Comparison of ENCODE assay signal across 14 cellular contexts in the genomic region with DNA sequence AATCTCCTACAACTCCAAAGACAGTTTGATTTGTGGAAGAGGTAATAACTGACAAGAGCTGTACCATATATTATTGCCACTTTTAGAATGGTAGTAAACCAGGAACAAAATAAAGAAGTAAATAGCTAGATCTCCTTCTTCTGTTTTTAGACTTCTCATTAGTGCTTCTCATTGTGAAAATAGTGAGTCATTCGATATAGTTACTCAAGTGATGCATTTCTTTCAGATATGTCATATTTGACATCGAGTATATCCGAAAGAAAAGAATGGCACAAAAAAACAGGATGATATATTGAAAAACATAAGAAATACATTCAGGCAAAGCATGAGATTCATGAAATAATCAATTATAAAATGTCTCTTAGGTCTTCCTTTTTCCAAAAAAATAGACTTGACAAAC.
DNase-seq lines count a peak whose midpoint lies in the region; ATAC-seq and TF ChIP-seq lines count a peak whose summit lies in the region.
"Had no signal": no experiment of that assay in that cellular context is flagged by ENCODE, and none has a peak within 500 bp of the region (broad histone marks: within the 10 kb centered on the region; RNA-seq: fewer than 3 reads in every experiment).

No MANE protein-coding gene starts in this region.

- no peaks in the 10 kb centered on the region for H3K36me3 ChIP-seq in H7 (replicated peaks; ENCODE audit: control insufficient read depth, insufficient read depth, low read length)
- H3K36me3 ChIP-seq: HAP-1 had no signal

- peak; percentile 6 for DNase-seq in EL
- DNase-seq in HS-5 (ENCODE audit: low read depth): peak; percentile 40
- DNase-seq in amniotic epithelial cell (ENCODE audit: low read depth): peak; percentile 24
- peak; percentile 7 for DNase-seq in fibroblast of pulmonary artery (ENCODE audit: low read depth)
- DNase-seq in H7: no peak
- DNase-seq in NCI-H510A treated with DMSO at 0.1 percent for 48 hours (lab: John Stamatoyannopoulos, UW): no peak
- DNase-seq: CD8-positive, alpha-beta T cell; COR-L47; DMS53; GOT3 had no signal

- ATAC-seq in GM19324 (IDR thresholded peaks at IDR 0.05; ENCODE audit: low FRiP score, unreplicated experiment): no peak
- ATAC-seq: CD8-positive, alpha-beta T cell; K562 had no signal

- H3K27me3 ChIP-seq in H7 (ENCODE audit: control insufficient read depth, insufficient read depth, low read length): no peaks in the 10 kb centered on the region

- TF ChIP-seq CTCF in fibroblast of pulmonary artery (IDR thresholded peaks at IDR 0.05; ENCODE audit: low read length, missing control alignments): no peak

- H3K4me3 ChIP-seq in fibroblast of pulmonary artery (replicated peaks; ENCODE audit: low read depth, low read length) (no peak overlapping the region), H7 (ENCODE audit: insufficient read depth, low read depth, low read length) (no peak overlapping the region)
- H3K4me3 ChIP-seq: GM12878, HAP-1, K562 had no signal

Comparison
In these comparisons a context has a peak if more than half of its experiments do, and no peak if none do; other contexts are left out.
1. DNase-seq: peak in EL (single experiment), HS-5 (single experiment), amniotic epithelial cell (single experiment) and fibroblast of pulmonary artery (single experiment); none in H7 (single experiment) and NCI-H510A treated with DMSO at 0.1 percent for 48 hours (single experiment).